14 cellular contexts compared by ENCODE assay signal in the genomic region with DNA sequence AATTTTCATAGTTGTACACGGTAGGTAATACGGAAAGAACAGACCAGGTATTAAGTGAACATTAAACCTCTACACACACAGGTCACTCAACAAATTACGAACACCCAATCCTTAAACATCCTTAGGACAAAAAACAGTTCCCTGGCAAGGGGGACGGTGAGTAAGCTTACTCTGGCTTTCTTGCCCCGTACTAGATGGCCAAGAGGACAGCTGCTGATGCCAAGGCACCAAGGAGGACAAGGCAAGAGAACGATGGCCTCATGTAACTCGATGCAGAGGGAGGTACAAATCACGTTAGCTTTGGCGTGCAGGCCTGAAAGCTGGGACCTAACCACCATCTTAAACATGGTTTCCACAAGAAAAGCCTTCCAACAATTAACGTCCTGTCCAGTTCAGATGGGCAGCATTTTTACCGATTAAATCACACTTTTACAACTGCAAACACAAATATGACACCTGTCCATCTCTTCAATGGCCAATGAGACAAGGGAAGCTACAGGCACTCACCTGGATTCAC. TPM values are rescaled to one million over a fixed set of nuclear protein-coding genes. Genes with fewer than 3 reads are reported as not detected.
A peak's percentile ranks its signal among the peaks of the same experiment; 100 is the strongest.
DNase-seq lines count a peak whose midpoint lies in the region; ATAC-seq, FAIRE-seq and TF ChIP-seq lines count a peak whose summit lies in the region.
"Had no signal": no experiment of that assay in that cellular context is flagged by ENCODE, and none has a peak within 500 bp of the region (broad histone marks: within the 10 kb centered on the region; RNA-seq: fewer than 3 reads in every experiment).

No MANE protein-coding gene starts in this region.

- H3K4me1 ChIP-seq in SJCRH30 (peaks cover 32% of the 10 kb centered on the region), neuronal stem cell (ENCODE audit: control insufficient read depth in 2 of 2, insufficient read depth in 1 of 2, low read depth in 1 of 2, low read length in 2 of 2) (peaks cover 19 to 23% of the 10 kb centered on the region in 2 donors), tibial nerve (peaks cover 0 to 63% (median 19%) of the 10 kb centered on the region in 4 donors)
- H3K4me1 ChIP-seq: BLaER1 had no signal

- H3K36me3 ChIP-seq in SJCRH30 (peaks cover 11% of the 10 kb centered on the region), neuronal stem cell (replicated peaks in 1 of 2; ENCODE audit: control insufficient read depth in 2 of 2, insufficient read depth in 2 of 2, low read length in 2 of 2) (peaks cover 9 to 72% of the 10 kb centered on the region in 2 donors), tibial nerve (peaks cover 0 to 19% (median 0%) of the 10 kb centered on the region in 3 donors)
- H3K36me3 ChIP-seq: pancreas had no signal

- H3K23ac ChIP-seq in neuronal stem cell (ENCODE audit: low read depth, low read length, poor library complexity) = no peak overlapping the region

- no peak overlapping the region for H3K4ac ChIP-seq in neuronal stem cell (ENCODE audit: low read length)

- no peak overlapping the region for H2BK15ac ChIP-seq in neuronal stem cell (ENCODE audit: low read length)

- DNase-seq in SJCRH30 (no peak), epithelial cell of prostate (ENCODE audit: low read depth, low spot score) (no peak), neuronal stem cell (ENCODE audit: low spot score) (no peak), tibial nerve (ENCODE audit: low spot score in 2 of 2) (no peak), RCC 7860 (ENCODE audit: low spot score) (no peak)
- DNase-seq: activated CD4-positive, alpha-beta T cell treated with anti-CD3 and anti-CD28 coated beads, Interleukin-2, amount 10 ng/mL, durations not matched to agents 24 days and 14 days; activated T-cell treated with anti-CD3 and anti-CD28 coated beads, Interleukin-2, amount 50 U/mL, for 1 hour; NCI-H187 treated with DMSO at 0.1 percent for 48 hours; T1000 had no signal

- H3K18ac ChIP-seq in neuronal stem cell (ENCODE audit: low read length) = peak overlapping the region; percentile 89

- H4K8ac ChIP-seq in neuronal stem cell (ENCODE audit: low read depth, low read length) = no peak overlapping the region

- no peak for FAIRE-seq in RCC 7860 (lab: Jason Lieb, UNC)
- FAIRE-seq: islet of Langerhans, pancreas had no signal

- WGBS in neuronal stem cell (ENCODE audit: extremely low coverage in 2 of 2, insufficient read length in 2 of 2, insufficient replicate concordance in 1 of 2), 2 donors = no CpG with 5 or more reads among the region's 11 CpGs
- 79 to 89% methylated on average over 11 of the region's 11 CpGs for WGBS in tibial nerve, 2 donors

- TF ChIP-seq EP300 in tibial nerve (IDR thresholded peaks at IDR 0.05) = no peak

- no peak overlapping the region for H4K91ac ChIP-seq in neuronal stem cell (ENCODE audit: low read depth, low read length, poor library complexity)

- peaks cover 2% of the 10 kb centered on the region for H3K79me1 ChIP-seq in neuronal stem cell (ENCODE audit: low read depth, low read length)

- no peak overlapping the region for H3K4me2 ChIP-seq in neuronal stem cell (ENCODE audit: insufficient read depth, low read length, poor library complexity, severe bottlenecking)
- H3K4me2 ChIP-seq: BLaER1 had no signal

- H3K9me3 ChIP-seq in SJCRH30 (replicated peaks) (no peaks in the 10 kb centered on the region), neuronal stem cell (replicated peaks in 1 of 2; ENCODE audit: control insufficient read depth in 2 of 2, insufficient read depth in 1 of 2, low read depth in 1 of 2, low read length in 2 of 2) (peaks cover 0 to 20% of the 10 kb centered on the region in 2 donors), tibial nerve (peaks cover 0 to 6% (median 0%) of the 10 kb centered on the region in 4 donors)
- H3K9me3 ChIP-seq: pancreas had no signal

- H2BK5ac ChIP-seq in neuronal stem cell (ENCODE audit: low read length) = no peak overlapping the region

- H2AK5ac ChIP-seq in neuronal stem cell (ENCODE audit: low read depth, low read length) = peak overlapping the region; percentile 65

- H3K9ac ChIP-seq in neuronal stem cell (ENCODE audit: low read depth, low read length, poor library complexity) = no peak overlapping the region
- H3K9ac ChIP-seq: BLaER1 had no signal

- no peak for TF ChIP-seq POLR2A in tibial nerve (IDR thresholded peaks at IDR 0.05)

- no peak for TF ChIP-seq CTCF in tibial nerve (IDR thresholded peaks at IDR 0.05)

- H2AFZ ChIP-seq in neuronal stem cell (ENCODE audit: low read length) = no peak overlapping the region

- ATAC-seq in GM21723 (IDR thresholded peaks at IDR 0.05; ENCODE audit: unreplicated experiment) = no peak
- ATAC-seq in HG02588 (IDR thresholded peaks at IDR 0.05; ENCODE audit: unreplicated experiment) = no peak

- no peaks in the 10 kb centered on the region for H3K27me3 ChIP-seq in SJCRH30
- H3K27me3 ChIP-seq in neuronal stem cell (ENCODE audit: control insufficient read depth in 3 of 3, insufficient read depth in 3 of 3, low read depth in 1 of 3, low read length in 3 of 3) = no peaks in the 10 kb centered on the region
- no peaks in the 10 kb centered on the region for H3K27me3 ChIP-seq in tibial nerve
- H3K27me3 ChIP-seq: BLaER1, pancreas had no signal

- no peak overlapping the region for H2BK120ac ChIP-seq in neuronal stem cell (ENCODE audit: low read depth, low read length)

- H3K27ac ChIP-seq in SJCRH30 (peak overlapping the region; percentile 99), epithelial cell of prostate (peak overlapping the region; percentile 71), neuronal stem cell (replicated peaks; ENCODE audit: low read length) (no peak overlapping the region), tibial nerve (peak overlapping the region; percentile 79 to 94 (median 92))
- H3K27ac ChIP-seq: BLaER1 had no signal

- peak overlapping the region; percentile 58 for H3K14ac ChIP-seq in neuronal stem cell (ENCODE audit: low read length)

- H2BK12ac ChIP-seq in neuronal stem cell (ENCODE audit: low read length) = no peak overlapping the region

- H3K4me3 ChIP-seq in SJCRH30 (no peak overlapping the region), neuronal stem cell (ENCODE audit: low read length in 2 of 2) (no peak overlapping the region), tibial nerve (no peak overlapping the region)
- H3K4me3 ChIP-seq: BLaER1, pancreas had no signal

RNA-seq across cellular contexts. Expression of gene FAT1, which starts 23.7 kb away (rescaled TPM):
- 152 and 154 TPM in 2 replicates for total RNA-seq in SJCRH30 (2014; rRNA removed; shearing (Covaris generic))
- polyA plus RNA-seq in neuronal stem cell (2013, experiment 1 of 2) = 52.9 TPM
- polyA plus RNA-seq in neuronal stem cell (2013, experiment 2 of 2) = 54.3 TPM
- 100 to 1,000 TPM in 1 of 4 donors, 10 to 100 TPM in 3; 85.2 to 119 (median 91.6) TPM for total RNA-seq in tibial nerve
